Comparison of ENCODE assay signal across 12 cellular contexts in genomic region chr20:35252037-35252461, GRCh38. TPM values are rescaled to one million over a fixed set of nuclear protein-coding genes. Genes with fewer than 3 reads are reported as not detected.
DNase-seq lines count a peak whose midpoint lies in the region; ATAC-seq and TF ChIP-seq lines count a peak whose summit lies in the region.
"Had no signal": no experiment of that assay in that cellular context is flagged by ENCODE, and none has a peak within 500 bp of the region (broad histone marks: within the 10 kb centered on the region; RNA-seq: fewer than 3 reads in every experiment).

No MANE protein-coding gene starts in this region.

- no peak for TF ChIP-seq CTCF in thyroid gland (IDR thresholded peaks at IDR 0.05)

- H3K9me3 ChIP-seq in thyroid gland, result no peaks in the 10 kb centered on the region

- WGBS in thyroid gland, 2 donors, result 13 to 16% methylated on average over 2 of the region's 2 CpGs

- ATAC-seq in HG03097 (IDR thresholded peaks at IDR 0.05; ENCODE audit: low FRiP score, unreplicated experiment) (peak; percentile 81), esophagus mucosa (no peak)
- ATAC-seq: PC-3 had no signal

- H3K36me3 Mint-ChIP-seq in activated naive CD4-positive, alpha-beta T cell treated with anti-CD3 and anti-CD28 coated beads for 36 hours (ENCODE audit: low read depth), result peaks cover 1% of the 10 kb centered on the region
- H3K36me3 Mint-ChIP-seq in activated naive CD4-positive, alpha-beta T cell treated with anti-CD3 and anti-CD28 coated beads, Interleukin-2, amount 10 ng/mL, durations not matched to agents 7 days and 5 days, result peaks cover 4% of the 10 kb centered on the region

- H3K9me3 Mint-ChIP-seq in activated naive CD4-positive, alpha-beta T cell treated with anti-CD3 and anti-CD28 coated beads for 36 hours, result no peaks in the 10 kb centered on the region
- no peaks in the 10 kb centered on the region for H3K9me3 Mint-ChIP-seq in activated naive CD4-positive, alpha-beta T cell treated with anti-CD3 and anti-CD28 coated beads, Interleukin-2, amount 10 ng/mL, durations not matched to agents 7 days and 5 days
- H3K9me3 Mint-ChIP-seq: brain had no signal

- DNase-seq in activated naive CD4-positive, alpha-beta T cell treated with anti-CD3 and anti-CD28 coated beads for 36 hours, result peak; percentile 18
- DNase-seq in activated naive CD4-positive, alpha-beta T cell treated with anti-CD3 and anti-CD28 coated beads, Interleukin-2, amount 50 U/mL, for 16 hours, result no peak
- DNase-seq in activated naive CD4-positive, alpha-beta T cell treated with anti-CD3 and anti-CD28 coated beads, Interleukin-2, amount 10 ng/mL, durations not matched to agents 7 days and 5 days, result peak; percentile 61
- DNase-seq in thyroid gland (peak in 1 of 2 donors; percentile 39), inferior parietal cortex (ENCODE audit: extremely low spot score) (no peak), NCI-H446 treated with DMSO at 0.1 percent for 48 hours (lab: John Stamatoyannopoulos, UW) (no peak)
- DNase-seq: PC-3 had no signal

- no peak overlapping the region for H3K4me3 Mint-ChIP-seq in activated naive CD4-positive, alpha-beta T cell treated with anti-CD3 and anti-CD28 coated beads for 36 hours
- H3K4me3 Mint-ChIP-seq in activated naive CD4-positive, alpha-beta T cell treated with anti-CD3 and anti-CD28 coated beads, Interleukin-2, amount 10 ng/mL, durations not matched to agents 7 days and 5 days, result peak overlapping the region; percentile 11
- H3K4me3 Mint-ChIP-seq: brain had no signal

- CTCF ChIA-PET in activated naive CD4-positive, alpha-beta T cell treated with anti-CD3 and anti-CD28 coated beads for 36 hours (lab: Charles Lee), result no interaction called here
- CTCF ChIA-PET in activated naive CD4-positive, alpha-beta T cell treated with anti-CD3 and anti-CD28 coated beads, Interleukin-2, amount 10 ng/mL, durations not matched to agents 7 days and 5 days (lab: Charles Lee), result interaction anchor here (0.6 to 1.9 kb wide), 2 partner anchors 17 to 347 kb away, joined by 3 to 7 read pairs; no protein-coding TSS in a partner anchor

- H3K27ac ChIP-seq in thyroid gland, result peak overlapping the region; percentile 45 to 68 (median 50)

- intact Hi-C loops in activated naive CD4-positive, alpha-beta T cell treated with anti-CD3 and anti-CD28 coated beads for 36 hours (cut with micrococcal nuclease), result no loop called here
- intact Hi-C loops in thyroid gland (cut with DNase I), result no loop called here

- peaks cover 10 to 13% of the 10 kb centered on the region in 2 donors for H3K4me1 ChIP-seq in thyroid gland

- H3K4me3 ChIP-seq in thyroid gland (replicated peaks in 1 of 3), result no peak overlapping the region
- H3K4me3 ChIP-seq: smooth muscle cell had no signal

- H3K27me3 Mint-ChIP-seq in activated naive CD4-positive, alpha-beta T cell treated with anti-CD3 and anti-CD28 coated beads for 36 hours (ENCODE audit: low read depth), result no peaks in the 10 kb centered on the region
- H3K27me3 Mint-ChIP-seq in activated naive CD4-positive, alpha-beta T cell treated with anti-CD3 and anti-CD28 coated beads, Interleukin-2, amount 10 ng/mL, durations not matched to agents 7 days and 5 days, result no peaks in the 10 kb centered on the region

- H3K27me3 ChIP-seq in thyroid gland, result no peaks in the 10 kb centered on the region

- peak overlapping the region; percentile 68 for H3K27ac Mint-ChIP-seq in activated naive CD4-positive, alpha-beta T cell treated with anti-CD3 and anti-CD28 coated beads for 36 hours
- H3K27ac Mint-ChIP-seq in activated naive CD4-positive, alpha-beta T cell treated with anti-CD3 and anti-CD28 coated beads, Interleukin-2, amount 10 ng/mL, durations not matched to agents 7 days and 5 days, result peak overlapping the region; percentile 99

- TF ChIP-seq POLR2A in thyroid gland (IDR thresholded peaks at IDR 0.05), result no peak

- H3K4me1 Mint-ChIP-seq in activated naive CD4-positive, alpha-beta T cell treated with anti-CD3 and anti-CD28 coated beads for 36 hours (ENCODE audit: low read depth), result peaks cover 9% of the 10 kb centered on the region
- H3K4me1 Mint-ChIP-seq in activated naive CD4-positive, alpha-beta T cell treated with anti-CD3 and anti-CD28 coated beads, Interleukin-2, amount 10 ng/mL, durations not matched to agents 7 days and 5 days, result peaks cover 30% of the 10 kb centered on the region
- H3K4me1 Mint-ChIP-seq: brain had no signal

- H3K36me3 ChIP-seq in thyroid gland, result no peaks in the 10 kb centered on the region

RNA-seq across cellular contexts. Expression of gene MMP24, which starts 25.6 kb away (rescaled TPM):
- total RNA-seq in activated naive CD4-positive, alpha-beta T cell treated with anti-CD3 and anti-CD28 coated beads for 36 hours, result not detected
- total RNA-seq in thyroid gland (1 to 10 TPM in 1 of 4 donors, under 1 TPM in 3; 0.67 to 1.6 (median 0.92) TPM), esophagus mucosa (0.08 TPM)

RNA-seq across cellular contexts. Expression of gene MMP24OS, which starts 25.9 kb away (rescaled TPM):
- 10 to 100 TPM; 26.4 to 29.2 TPM for total RNA-seq in activated naive CD4-positive, alpha-beta T cell treated with anti-CD3 and anti-CD28 coated beads for 36 hours
- 10 to 100 TPM; 18.3 to 40.3 (median 28.8) TPM for total RNA-seq in thyroid gland
- 57.6 TPM for total RNA-seq in esophagus mucosa

RNA-seq across cellular contexts. Expression of gene EIF6, which starts 32.5 kb away (rescaled TPM):
- total RNA-seq in activated naive CD4-positive, alpha-beta T cell treated with anti-CD3 and anti-CD28 coated beads for 36 hours, result 10 to 100 TPM; 93.0 to 94.7 TPM
- 10 to 100 TPM; 30.3 to 94.2 (median 65.7) TPM for total RNA-seq in thyroid gland
- 256 TPM for total RNA-seq in esophagus mucosa

RNA-seq across cellular contexts. Expression of gene FAM83C, which starts 40.2 kb away (rescaled TPM):
- total RNA-seq in activated naive CD4-positive, alpha-beta T cell treated with anti-CD3 and anti-CD28 coated beads for 36 hours, result not detected
- not detected for total RNA-seq in thyroid gland
- 39.1 TPM for total RNA-seq in esophagus mucosa
- total RNA-seq: fibroblast of lung, PC-3 had no signal

Comparison
In these comparisons a context has a peak if more than half of its experiments do, and no peak if none do; other contexts are left out.
1. DNase-seq: peak in activated naive CD4-positive, alpha-beta T cell treated with anti-CD3 and anti-CD28 coated beads for 36 hours (single experiment) and activated naive CD4-positive, alpha-beta T cell treated with anti-CD3 and anti-CD28 coated beads, Interleukin-2, amount 10 ng/mL, durations not matched to agents 7 days and 5 days (single experiment); none in activated naive CD4-positive, alpha-beta T cell treated with anti-CD3 and anti-CD28 coated beads, Interleukin-2, amount 50 U/mL, for 16 hours (single experiment), inferior parietal cortex (single experiment) and NCI-H446 treated with DMSO at 0.1 percent for 48 hours (single experiment).